In the genomic region with DNA sequence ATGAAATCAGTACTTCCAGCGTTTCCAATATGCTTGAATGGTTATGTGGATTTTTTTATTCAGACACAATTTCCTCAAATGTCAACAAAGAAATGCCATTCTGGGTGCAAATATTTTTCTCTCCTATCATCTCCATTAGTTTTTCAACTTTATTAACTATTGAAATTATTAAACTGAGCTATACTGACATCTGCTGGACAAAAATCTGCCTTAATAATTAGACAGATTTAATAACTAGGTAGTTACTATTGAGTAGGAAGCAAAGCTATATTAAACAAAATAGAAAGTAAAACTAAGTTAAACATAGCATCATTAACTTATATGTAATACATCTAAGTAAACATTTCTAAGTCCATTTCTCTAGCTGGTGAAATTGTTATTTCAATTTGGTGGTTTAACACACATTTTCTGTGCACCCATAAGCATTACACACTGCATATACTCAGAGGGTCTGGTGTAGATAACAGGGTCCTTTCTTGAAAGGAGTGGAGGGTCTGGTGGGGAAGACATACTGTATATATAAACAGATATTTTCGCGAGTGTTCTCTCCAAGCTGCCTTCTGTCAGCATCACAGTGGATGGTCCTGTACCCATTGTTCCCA, we compare ENCODE assay signal across 9 cellular contexts.
DNase-seq lines count a peak whose midpoint lies in the region; TF ChIP-seq lines count a peak whose summit lies in the region.
"Had no signal": no experiment of that assay in that cellular context is flagged by ENCODE, and none has a peak within 500 bp of the region (broad histone marks: within the 10 kb centered on the region; RNA-seq: fewer than 3 reads in every experiment).

No MANE protein-coding gene starts in this region.

- H3K27ac Mint-ChIP-seq in MCF 10A (ENCODE audit: low read depth, unreplicated experiment) = no peak overlapping the region

- intact Hi-C loops in MCF 10A (cut with micrococcal nuclease) = loop anchor here (1.0 to 10.0 kb wide), 2 partner anchors 151 to 425 kb away; no protein-coding TSS in a partner anchor
- intact Hi-C loops in breast epithelium (cut with DNase I; ENCODE audit: low total_unique reads) = no loop called here
- intact Hi-C loops in thyroid gland (cut with DNase I) = loop anchor here (10.0 kb wide), 1 partner anchor 425 kb away; no protein-coding TSS in a partner anchor
- intact Hi-C loops in posterior cingulate gyrus (cut with DNase I) = loop anchor here (2.0 kb wide), 1 partner anchor 151 kb away; no protein-coding TSS in a partner anchor

- H3K9ac ChIP-seq in OCI-LY1 (ENCODE audit: low read length) = no peak overlapping the region

- TF ChIP-seq POLR2A in breast epithelium (IDR thresholded peaks at IDR 0.05) (no peak), thyroid gland (IDR thresholded peaks at IDR 0.05) (no peak)

- H3K4me3 ChIP-seq in breast epithelium (no peak overlapping the region), OCI-LY1 (ENCODE audit: low read depth, low read length, poor library complexity, severe bottlenecking) (no peak overlapping the region), fibroblast of villous mesenchyme (ENCODE audit: low read depth, low read length) (no peak overlapping the region), thyroid gland (replicated peaks in 1 of 3) (no peak overlapping the region)

- H3K27me3 Mint-ChIP-seq in MCF 10A (ENCODE audit: insufficient read depth, unreplicated experiment) = peaks cover 40% of the 10 kb centered on the region

- no peaks in the 10 kb centered on the region for H3F3A ChIP-seq in OCI-LY1 (ENCODE audit: insufficient read depth, low read length)

- no peaks in the 10 kb centered on the region for H3K79me2 ChIP-seq in OCI-LY1 (ENCODE audit: insufficient read depth, low read length)

- H3K9me3 ChIP-seq in breast epithelium (no peaks in the 10 kb centered on the region), OCI-LY1 (ENCODE audit: low read length) (no peaks in the 10 kb centered on the region), thyroid gland (no peaks in the 10 kb centered on the region)

- H2AFZ ChIP-seq in OCI-LY1 (ENCODE audit: low read length) = no peak overlapping the region

- CTCF ChIA-PET in MCF 10A (lab: Yijun Ruan, JAX) = interaction anchor here (0.6 to 7.6 kb wide), 35 partner anchors 8 to 755 kb away, joined by 3 to 152 read pairs (median 4); no protein-coding TSS in a partner anchor

- H3K36me3 Mint-ChIP-seq in MCF 10A (ENCODE audit: insufficient read depth, unreplicated experiment) = no peaks in the 10 kb centered on the region

- H3K4me3 Mint-ChIP-seq in MCF 10A (ENCODE audit: unreplicated experiment) = no peak overlapping the region
- H3K4me3 Mint-ChIP-seq: stimulated activated naive CD8-positive, alpha-beta T cell treated with anti-CD3 and anti-CD28 coated beads, Interleukin-15, amount 100 ng/mL, for 72 hours had no signal

- TF ChIP-seq CTCF in MCF 10A (IDR thresholded peaks at IDR 0.05; ENCODE audit: unreplicated experiment) (peak; percentile 27), breast epithelium (IDR thresholded peaks at IDR 0.05) (peak in 1 of 3 donors; percentile 31), OCI-LY1 (IDR thresholded peaks at IDR 0.05; ENCODE audit: low read length) (peak; percentile 49; the same call in 1 of the 2 replicates), fibroblast of villous mesenchyme (IDR thresholded peaks at IDR 0.05; ENCODE audit: insufficient read depth, low read depth, low read length) (peak; percentile 27), thyroid gland (IDR thresholded peaks at IDR 0.05) (peak in 4 of 6 experiments; percentile 12 to 64 (median 54))

- H3K9me3 Mint-ChIP-seq in MCF 10A (ENCODE audit: unreplicated experiment) = no peaks in the 10 kb centered on the region
- H3K9me3 Mint-ChIP-seq: stimulated activated naive CD8-positive, alpha-beta T cell treated with anti-CD3 and anti-CD28 coated beads, Interleukin-15, amount 100 ng/mL, for 72 hours had no signal

- BruUV-seq in MCF 10A (replicated peaks; lab: Mats Ljungman, UMichigan) = no TSS peak

- H3K36me3 ChIP-seq in breast epithelium (no peaks in the 10 kb centered on the region), OCI-LY1 (ENCODE audit: insufficient read depth, low read length) (no peaks in the 10 kb centered on the region), thyroid gland (no peaks in the 10 kb centered on the region)

- no peaks in the 10 kb centered on the region for H3K9me2 ChIP-seq in OCI-LY1 (ENCODE audit: low read depth, low read length)

- POLR2A ChIA-PET in MCF 10A (lab: Yijun Ruan, JAX) = interaction anchor here (0.9 kb wide), 1 partner anchor 162 kb away, joined by 3 read pairs; no protein-coding TSS in a partner anchor

- H3K4me2 ChIP-seq in OCI-LY1 (ENCODE audit: low read length) = no peak overlapping the region

- no peaks in the 10 kb centered on the region for H3K4me1 Mint-ChIP-seq in MCF 10A (ENCODE audit: insufficient read depth, unreplicated experiment)
- H3K4me1 Mint-ChIP-seq: stimulated activated naive CD8-positive, alpha-beta T cell treated with anti-CD3 and anti-CD28 coated beads, Interleukin-15, amount 100 ng/mL, for 72 hours had no signal

- H4K20me1 ChIP-seq in OCI-LY1 (ENCODE audit: insufficient read depth, low read length) = no peaks in the 10 kb centered on the region

- WGBS in thyroid gland, 2 donors = 49 to 51% methylated on average over 3 of the region's 3 CpGs

- H3K4me1 ChIP-seq in breast epithelium (no peaks in the 10 kb centered on the region), OCI-LY1 (ENCODE audit: insufficient read depth, low read length, severe bottlenecking) (no peaks in the 10 kb centered on the region), thyroid gland (no peaks in the 10 kb centered on the region)

- no peak overlapping the region for H3K27ac ChIP-seq in breast epithelium
- H3K27ac ChIP-seq in OCI-LY1 (ENCODE audit: low read depth, low read length, poor library complexity, severe bottlenecking) = no peak overlapping the region
- H3K27ac ChIP-seq in thyroid gland = no peak overlapping the region

- DNase-seq in MCF 10A (ENCODE audit: unreplicated experiment) (peak; percentile 28), breast epithelium (ENCODE audit: low spot score in 2 of 2) (no peak), fibroblast of villous mesenchyme (ENCODE audit: low read depth) (peak; percentile 18), thyroid gland (no peak), posterior cingulate gyrus (no peak), NCI-H2029 (lab: John Stamatoyannopoulos, UW) (no peak)
- DNase-seq in stimulated activated CD4-positive, alpha-beta T cell treated with anti-CD3 and anti-CD28 coated beads, Interleukin-2, amount 100 ng/mL, for 48 hours = no peak
- DNase-seq: stimulated activated naive CD8-positive, alpha-beta T cell treated with anti-CD3 and anti-CD28 coated beads, Interleukin-15, amount 100 ng/mL, for 72 hours had no signal

- H3K27me3 ChIP-seq in breast epithelium (no peaks in the 10 kb centered on the region), OCI-LY1 (ENCODE audit: insufficient read depth, low read length) (no peaks in the 10 kb centered on the region), thyroid gland (no peaks in the 10 kb centered on the region)

Comparison
In these comparisons a context has a peak if more than half of its experiments do, and no peak if none do; other contexts are left out.
1. DNase-seq: peak in MCF 10A (single experiment) and fibroblast of villous mesenchyme (single experiment); none in breast epithelium (0 of 2), thyroid gland (0 of 2), posterior cingulate gyrus (0 of 10), NCI-H2029 (single experiment) and stimulated activated CD4-positive, alpha-beta T cell treated with anti-CD3 and anti-CD28 coated beads, Interleukin-2, amount 100 ng/mL, for 48 hours (0 of 2).